8 cellular contexts compared by ENCODE assay signal in the genomic region with DNA sequence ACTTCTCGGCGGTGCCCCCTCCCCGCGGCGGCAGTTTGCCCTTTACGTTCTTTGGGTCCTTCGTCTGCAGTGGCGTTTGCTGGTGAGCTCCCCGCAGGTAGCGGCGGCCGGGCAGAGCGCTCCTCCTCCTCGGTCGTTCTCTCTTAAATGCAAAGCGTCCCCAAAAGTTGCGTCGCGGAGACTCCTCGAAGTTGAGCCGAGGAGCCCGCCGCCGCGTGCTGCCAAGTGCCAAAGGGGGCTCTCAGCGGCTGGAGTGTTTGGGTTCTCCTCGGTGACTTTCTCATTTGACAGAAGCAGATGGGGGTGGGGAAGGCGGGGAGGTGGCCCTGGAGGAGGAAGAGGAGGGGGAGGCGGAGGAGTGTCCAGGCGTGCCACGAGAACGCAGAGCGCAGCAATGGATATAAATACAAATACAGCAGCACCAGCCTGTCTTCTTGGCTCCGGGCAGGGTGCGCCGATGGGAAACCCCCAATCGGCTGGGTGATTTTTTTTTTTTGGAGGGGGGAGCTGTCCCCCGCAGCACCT. TPM values are rescaled to one million over a fixed set of nuclear protein-coding genes. Genes with fewer than 3 reads are reported as not detected.
DNase-seq lines count a peak whose midpoint lies in the region.

TSS of gene SOX21 (minus strand) at position 259 of the 525 bp plus-strand sequence. CDS start 496 bp downstream, outside the sequence.

- peak within 1 kb of the TSS; percentile 73 for H3K27ac Mint-ChIP-seq in activated T-cell treated with anti-CD3 and anti-CD28 coated beads, Interleukin-2, amount 50 U/mL, for 24 hours

- peak within 1 kb of the TSS; percentile 68; the same call in 1 of the 2 replicates for H3K9ac ChIP-seq in iPS-20b (ENCODE audit: low read depth, low read length)

- no peaks in the 10 kb centered on the region for H3K9me3 ChIP-seq in iPS-20b (ENCODE audit: insufficient read depth, low read depth, low read length)

- peaks cover 8% of the 10 kb centered on the region for H3K9me3 Mint-ChIP-seq in activated T-cell treated with anti-CD3 and anti-CD28 coated beads, Interleukin-2, amount 50 U/mL, for 24 hours

- DNase-seq in activated T-cell treated with anti-CD3 and anti-CD28 coated beads, Interleukin-2, amount 50 U/mL, for 24 hours = peak; percentile 44
- no peak for DNase-seq in activated T-cell treated with anti-CD3 and anti-CD28 coated beads, Interleukin-2, amount 50 U/mL, for 1 hour
- DNase-seq in activated T-cell treated with anti-CD3 and anti-CD28 coated beads, Interleukin-2, amount 50 U/mL, for 48 hours = peak; percentile 36 to 46
- DNase-seq in NCI-H187 (lab: John Stamatoyannopoulos, UW) (no peak), putamen (ENCODE audit: low spot score) (no peak)
- no peak for DNase-seq in stimulated activated CD4-positive, alpha-beta T cell treated with anti-CD3 and anti-CD28 coated beads, Interleukin-12 subunit alpha, Interleukin-12 subunit beta, amount 100 ng/mL, for 4 hours

- H3K36me3 Mint-ChIP-seq in activated T-cell treated with anti-CD3 and anti-CD28 coated beads, Interleukin-2, amount 50 U/mL, for 24 hours (ENCODE audit: low read depth) = no peaks in the 10 kb centered on the region

- H3K4me3 Mint-ChIP-seq in activated T-cell treated with anti-CD3 and anti-CD28 coated beads, Interleukin-2, amount 50 U/mL, for 24 hours = peak within 1 kb of the TSS; percentile 66

- H3K4me1 Mint-ChIP-seq in activated T-cell treated with anti-CD3 and anti-CD28 coated beads, Interleukin-2, amount 50 U/mL, for 24 hours (ENCODE audit: low read depth) = peaks cover 26% of the 10 kb centered on the region

- H3K4me1 ChIP-seq in iPS-20b (ENCODE audit: insufficient read depth, low read length) = peaks cover 37% of the 10 kb centered on the region; the same call in 1 of the 2 replicates

- peak within 1 kb of the TSS; percentile 72 for H3K4me3 ChIP-seq in iPS-20b (ENCODE audit: low read length)

- H3K27me3 ChIP-seq in iPS-20b (ENCODE audit: insufficient read depth, low read length) = peaks cover 76% of the 10 kb centered on the region

- H3K27ac ChIP-seq in iPS-20b (ENCODE audit: low read length) (no peak within 1 kb of the TSS), temporal lobe (ENCODE audit: low read depth, low read length) (peak within 1 kb of the TSS; percentile 17)

- H3K36me3 ChIP-seq in iPS-20b (ENCODE audit: insufficient read depth, low read depth, low read length) = no peaks in the 10 kb centered on the region

- peaks cover 77% of the 10 kb centered on the region for H3K27me3 Mint-ChIP-seq in activated T-cell treated with anti-CD3 and anti-CD28 coated beads, Interleukin-2, amount 50 U/mL, for 24 hours

RNA-seq across cellular contexts. Expression of gene SOX21, which starts in this region (rescaled TPM):
- 3.9 TPM for total RNA-seq in temporal lobe

Comparison
In these comparisons a context has a peak if more than half of its experiments do, and no peak if none do; other contexts are left out.
1. DNase-seq: peak in activated T-cell treated with anti-CD3 and anti-CD28 coated beads, Interleukin-2, amount 50 U/mL, for 24 hours (single experiment) and activated T-cell treated with anti-CD3 and anti-CD28 coated beads, Interleukin-2, amount 50 U/mL, for 48 hours (2 of 2); none in activated T-cell treated with anti-CD3 and anti-CD28 coated beads, Interleukin-2, amount 50 U/mL, for 1 hour (single experiment), NCI-H187 (0 of 2), stimulated activated CD4-positive, alpha-beta T cell treated with anti-CD3 and anti-CD28 coated beads, Interleukin-12 subunit alpha, Interleukin-12 subunit beta, amount 100 ng/mL, for 4 hours (single experiment) and putamen (single experiment).